ENCODE assay signal across 8 cellular contexts in genomic region chrX:41180194-41180902, GRCh38.
A peak's percentile ranks its signal among the peaks of the same experiment; 100 is the strongest.
DNase-seq lines count a peak whose midpoint lies in the region; ATAC-seq, FAIRE-seq and TF ChIP-seq lines count a peak whose summit lies in the region.

No MANE protein-coding gene starts in this region.

- 36 to 44% methylated on average over 5 of the region's 5 CpGs for WGBS in thyroid gland, 2 donors

- TF ChIP-seq CTCF in endothelial cell (IDR thresholded peaks at IDR 0.05; ENCODE audit: unreplicated experiment): peak; percentile 25
- peak in 5 of 6 experiments; percentile 49 to 74 (median 60) for TF ChIP-seq CTCF in thyroid gland (IDR thresholded peaks at IDR 0.05)

- H3K4me1 Mint-ChIP-seq in activated CD8-positive, alpha-beta T cell treated with anti-CD3 and anti-CD28 coated beads, Interleukin-2, amount 10 ng/mL, durations not matched to agents 7 days and 5 days (ENCODE audit: low read depth): peaks cover 51% of the 10 kb centered on the region
- H3K4me1 Mint-ChIP-seq in endothelial cell (ENCODE audit: unreplicated experiment): peaks cover 7% of the 10 kb centered on the region
- peaks cover 31 to 43% of the 10 kb centered on the region in 2 donors for H3K4me1 Mint-ChIP-seq in natural killer cell treated with Interleukin-12 subunit alpha and Interleukin-12 subunit beta and Interleukin-15 and Interleukin-18, amount 100 ng/mL, for 72 hours (ENCODE audit: low read depth in 2 of 2)

- no peaks in the 10 kb centered on the region for H3K27me3 ChIP-seq in thyroid gland

- CTCF ChIA-PET in activated CD8-positive, alpha-beta T cell treated with anti-CD3 and anti-CD28 coated beads, Interleukin-2, amount 10 ng/mL, durations not matched to agents 7 days and 5 days (lab: Charles Lee): interaction anchor here (0.6 to 3.0 kb wide), 37 partner anchors 8 to 636 kb away, joined by 3 to 27 read pairs (median 4); no protein-coding TSS in a partner anchor

- no peaks in the 10 kb centered on the region for H3K9me3 Mint-ChIP-seq in activated CD8-positive, alpha-beta T cell treated with anti-CD3 and anti-CD28 coated beads, Interleukin-2, amount 10 ng/mL, durations not matched to agents 7 days and 5 days (ENCODE audit: insufficient read depth)
- H3K9me3 Mint-ChIP-seq in endothelial cell (ENCODE audit: unreplicated experiment): no peaks in the 10 kb centered on the region
- no peaks in the 10 kb centered on the region for H3K9me3 Mint-ChIP-seq in natural killer cell treated with Interleukin-12 subunit alpha and Interleukin-12 subunit beta and Interleukin-15 and Interleukin-18, amount 100 ng/mL, for 72 hours

- intact Hi-C loops in thyroid gland (cut with DNase I): no loop called here

- in situ Hi-C loops in ACHN (cut with HindIII; ENCODE audit: low pct_ligation_motif_present, low pct_unique_long_range_greater_than_20kb, low sequenced_read_pairs): no loop called here

- ATAC-seq in HG02970 (IDR thresholded peaks at IDR 0.05; ENCODE audit: low FRiP score, unreplicated experiment): peak; percentile 55
- peak; percentile 65 for ATAC-seq in activated CD8-positive, alpha-beta T cell treated with anti-CD3 and anti-CD28 coated beads, Interleukin-2, amount 10 ng/mL, durations not matched to agents 7 days and 5 days
- peak; percentile 69 to 70 for ATAC-seq in natural killer cell treated with Interleukin-12 subunit alpha and Interleukin-12 subunit beta and Interleukin-15 and Interleukin-18, amount 100 ng/mL, for 72 hours

- FAIRE-seq in GM12892 (lab: Jason Lieb, UNC): peak; percentile 95

- no peaks in the 10 kb centered on the region for H3K4me1 ChIP-seq in thyroid gland

- peak overlapping the region; percentile 12 for H3K4me3 Mint-ChIP-seq in activated CD8-positive, alpha-beta T cell treated with anti-CD3 and anti-CD28 coated beads, Interleukin-2, amount 10 ng/mL, durations not matched to agents 7 days and 5 days
- no peak overlapping the region for H3K4me3 Mint-ChIP-seq in endothelial cell (ENCODE audit: unreplicated experiment)
- peak overlapping the region; percentile 68 for H3K4me3 Mint-ChIP-seq in natural killer cell treated with Interleukin-12 subunit alpha and Interleukin-12 subunit beta and Interleukin-15 and Interleukin-18, amount 100 ng/mL, for 72 hours

- no peaks in the 10 kb centered on the region for H3K9me3 ChIP-seq in thyroid gland

- peaks cover 0 to 9% of the 10 kb centered on the region in 2 donors for H3K36me3 ChIP-seq in thyroid gland

- TF ChIP-seq POLR2A in GM12892 (IDR thresholded peaks at IDR 0.05; ENCODE audit: low read depth, low read length) (no peak), thyroid gland (IDR thresholded peaks at IDR 0.05) (no peak)

- no peak overlapping the region for H3K4me3 ChIP-seq in thyroid gland (replicated peaks in 1 of 3)

- POLR2A ChIA-PET in activated CD8-positive, alpha-beta T cell treated with anti-CD3 and anti-CD28 coated beads, Interleukin-2, amount 10 ng/mL, durations not matched to agents 7 days and 5 days (lab: Charles Lee): interaction anchor here (0.6 to 1.2 kb wide), 4 partner anchors 71 to 560 kb away, joined by 3 to 4 read pairs (median 3); no protein-coding TSS in a partner anchor

- DNase-seq in ACHN (peak; percentile 52), GM12892 (ENCODE audit: insufficient read length) (peak; percentile 16), NCI-H524 (lab: John Stamatoyannopoulos, UW) (peak; percentile 8 to 46), endothelial cell (ENCODE audit: low spot score) (peak; percentile 28), thyroid gland (peak; percentile 47 to 54)
- DNase-seq in activated CD8-positive, alpha-beta T cell treated with anti-CD3 and anti-CD28 coated beads, Interleukin-2, amount 10 ng/mL, durations not matched to agents 7 days and 5 days: peak; percentile 61
- DNase-seq in natural killer cell treated with Interleukin-12 subunit alpha and Interleukin-12 subunit beta and Interleukin-15 and Interleukin-18, amount 100 ng/mL, for 72 hours (ENCODE audit: low spot score): no peak

- no peak overlapping the region for H3K27ac ChIP-seq in thyroid gland

- H3K27ac Mint-ChIP-seq in activated CD8-positive, alpha-beta T cell treated with anti-CD3 and anti-CD28 coated beads, Interleukin-2, amount 10 ng/mL, durations not matched to agents 7 days and 5 days: peak overlapping the region; percentile 76
- peak overlapping the region; percentile 84 for H3K27ac Mint-ChIP-seq in endothelial cell (ENCODE audit: unreplicated experiment)
- peak overlapping the region; percentile 73 to 85 for H3K27ac Mint-ChIP-seq in natural killer cell treated with Interleukin-12 subunit alpha and Interleukin-12 subunit beta and Interleukin-15 and Interleukin-18, amount 100 ng/mL, for 72 hours

- H3K36me3 Mint-ChIP-seq in activated CD8-positive, alpha-beta T cell treated with anti-CD3 and anti-CD28 coated beads, Interleukin-2, amount 10 ng/mL, durations not matched to agents 7 days and 5 days (ENCODE audit: low read depth): peaks cover 37% of the 10 kb centered on the region
- H3K36me3 Mint-ChIP-seq in endothelial cell (ENCODE audit: low read depth, unreplicated experiment): no peaks in the 10 kb centered on the region
- peaks cover 9% of the 10 kb centered on the region for H3K36me3 Mint-ChIP-seq in natural killer cell treated with Interleukin-12 subunit alpha and Interleukin-12 subunit beta and Interleukin-15 and Interleukin-18, amount 100 ng/mL, for 72 hours

- H3K27me3 Mint-ChIP-seq in activated CD8-positive, alpha-beta T cell treated with anti-CD3 and anti-CD28 coated beads, Interleukin-2, amount 10 ng/mL, durations not matched to agents 7 days and 5 days (ENCODE audit: low read depth): no peaks in the 10 kb centered on the region
- H3K27me3 Mint-ChIP-seq in endothelial cell (ENCODE audit: unreplicated experiment): no peaks in the 10 kb centered on the region
- no peaks in the 10 kb centered on the region for H3K27me3 Mint-ChIP-seq in natural killer cell treated with Interleukin-12 subunit alpha and Interleukin-12 subunit beta and Interleukin-15 and Interleukin-18, amount 100 ng/mL, for 72 hours
